Comparison of ENCODE assay signal across 30 cellular contexts in genomic region chr16:35713762-35714650, GRCh38.
"Had no signal": no experiment of that assay in that cellular context is flagged by ENCODE, and none has a peak within 500 bp of the region (broad histone marks: within the 10 kb centered on the region; RNA-seq: fewer than 3 reads in every experiment).

No MANE protein-coding gene starts in this region.

- H3K4me3 Mint-ChIP-seq: activated B cell treated with CpG ODN at 0.5 μM for 24 hours; activated CD8-positive, alpha-beta T cell treated with anti-CD3 and anti-CD28 coated beads for 36 hours; activated naive CD8-positive, alpha-beta T cell; activated T-cell treated with anti-CD3 and anti-CD28 coated beads, Interleukin-2, amount 50 U/mL, for 72 hours; immature natural killer cell; nephron; stimulated activated naive B cell treated with anti-CD40 and anti-IgM and Interleukin-4, amounts not matched to agents 10 μg/mL and 1 μg/mL and 100 μg/mL, for 72 hours; T-helper 2 cell treated with Interferon-gamma antibody and Interleukin-4, amounts not matched to agents 5 μg/mL and 100 μg/mL, for 36 hours had no signal

- H3K36me3 Mint-ChIP-seq: activated naive CD8-positive, alpha-beta T cell; stimulated activated naive B cell treated with anti-CD40 and anti-IgM and Interleukin-4, amounts not matched to agents 10 μg/mL and 1 μg/mL and 100 μg/mL, for 72 hours had no signal

- DNase-seq: activated B cell treated with CpG ODN at 0.5 μM for 24 hours; activated CD4-positive, alpha-beta T cell treated with anti-CD3 and anti-CD28 coated beads, Interleukin-2, amount 50 U/mL, for 1 hour; activated CD8-positive, alpha-beta T cell treated with anti-CD3 and anti-CD28 coated beads for 36 hours; activated naive CD4-positive, alpha-beta T cell; activated T-cell treated with anti-CD3 and anti-CD28 coated beads for 4 hours; activated T-cell treated with anti-CD3 and anti-CD28 coated beads, Interleukin-2, amount 50 U/mL, for 72 hours; aorta; body of pancreas; dorsolateral prefrontal cortex; effector memory CD4-positive, alpha-beta T cell; erythroblast; gastrocnemius medialis; glutamatergic neuron; hypothalamus; immature natural killer cell; midbrain; ovary; sigmoid colon; stimulated activated CD4-positive, alpha-beta T cell treated with anti-CD3 and anti-CD28 coated beads, Interleukin-15, amount 100 ng/mL, for 24 hours; stimulated activated CD4-positive, alpha-beta T cell treated with anti-CD3 and anti-CD28 coated beads, Interleukin-2, amount 100 ng/mL, for 24 hours; stimulated activated naive B cell treated with anti-CD40 and anti-IgM and Interleukin-4, amounts not matched to agents 10 μg/mL and 1 μg/mL and 100 μg/mL, for 72 hours; T-helper 1 cell had no signal

- ATAC-seq: activated CD8-positive, alpha-beta T cell treated with anti-CD3 and anti-CD28 coated beads for 36 hours; activated T-cell treated with anti-CD3 and anti-CD28 coated beads, Interleukin-2, amount 50 U/mL, for 72 hours; body of pancreas; gastrocnemius medialis; stimulated activated naive B cell treated with anti-CD40 and anti-IgM and Interleukin-4, amounts not matched to agents 10 μg/mL and 1 μg/mL and 100 μg/mL, for 72 hours had no signal

- H3K27ac Mint-ChIP-seq: activated B cell treated with CpG ODN at 0.5 μM for 24 hours; activated CD8-positive, alpha-beta T cell treated with anti-CD3 and anti-CD28 coated beads for 36 hours; activated naive CD8-positive, alpha-beta T cell; activated T-cell treated with anti-CD3 and anti-CD28 coated beads, Interleukin-2, amount 50 U/mL, for 72 hours; immature natural killer cell; nephron; progenitor cell of endocrine pancreas; stimulated activated naive B cell treated with anti-CD40 and anti-IgM and Interleukin-4, amounts not matched to agents 10 μg/mL and 1 μg/mL and 100 μg/mL, for 72 hours; T-helper 2 cell treated with Interferon-gamma antibody and Interleukin-4, amounts not matched to agents 5 μg/mL and 100 μg/mL, for 36 hours had no signal

- H3K27me3 Mint-ChIP-seq: activated B cell treated with CpG ODN at 0.5 μM for 24 hours; activated CD8-positive, alpha-beta T cell treated with anti-CD3 and anti-CD28 coated beads for 36 hours; activated naive CD8-positive, alpha-beta T cell; progenitor cell of endocrine pancreas; stimulated activated naive B cell treated with anti-CD40 and anti-IgM and Interleukin-4, amounts not matched to agents 10 μg/mL and 1 μg/mL and 100 μg/mL, for 72 hours had no signal

- H3K4me1 Mint-ChIP-seq: activated B cell treated with CpG ODN at 0.5 μM for 24 hours; nephron; stimulated activated naive B cell treated with anti-CD40 and anti-IgM and Interleukin-4, amounts not matched to agents 10 μg/mL and 1 μg/mL and 100 μg/mL, for 72 hours had no signal

- H3K27ac ChIP-seq: body of pancreas, cardiac muscle cell, coronary artery, dorsolateral prefrontal cortex, gastrocnemius medialis, ovary, sigmoid colon, suprapubic skin, tibial nerve had no signal
